Comparison of ENCODE assay signal across 19 cellular contexts in the genomic region with DNA sequence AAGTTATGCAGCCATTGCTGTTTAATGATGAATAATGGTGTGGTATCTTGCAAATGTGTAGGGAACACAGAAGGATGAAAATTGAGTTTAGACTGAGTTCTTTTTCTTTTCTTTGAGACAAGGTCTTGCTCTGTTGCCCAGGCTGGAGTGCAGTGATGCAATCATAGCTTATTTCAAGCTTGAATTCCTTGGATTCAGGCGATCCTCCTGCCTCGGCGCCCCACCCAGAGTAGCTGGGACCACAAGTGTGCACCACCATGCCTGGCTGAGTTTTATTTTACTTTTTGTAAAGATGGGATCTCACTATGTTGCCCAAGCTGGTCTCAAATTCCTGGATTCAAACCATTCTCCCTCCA.
A peak's percentile ranks its signal among the peaks of the same experiment; 100 is the strongest.
DNase-seq lines count a peak whose midpoint lies in the region; ATAC-seq and TF ChIP-seq lines count a peak whose summit lies in the region.
"Had no signal": no experiment of that assay in that cellular context is flagged by ENCODE, and none has a peak within 500 bp of the region (broad histone marks: within the 10 kb centered on the region; RNA-seq: fewer than 3 reads in every experiment).

No MANE protein-coding gene starts in this region.

- peaks cover 3% of the 10 kb centered on the region for H3K36me3 Mint-ChIP-seq in activated CD8-positive, alpha-beta memory T cell treated with anti-CD3 and anti-CD28 coated beads, Interleukin-2, amount 10 ng/mL, durations not matched to agents 7 days and 5 days
- no peaks in the 10 kb centered on the region for H3K36me3 Mint-ChIP-seq in activated T-helper 17 cell treated with anti-CD3 and anti-CD28 coated beads, Interleukin-2, amount 50 U/mL, for 72 hours (ENCODE audit: low read depth)
- no peaks in the 10 kb centered on the region for H3K36me3 Mint-ChIP-seq in stimulated activated memory B cell treated with anti-CD40 and anti-IgM and Interleukin-4, amounts not matched to agents 10 μg/mL and 1 μg/mL and 100 μg/mL, for 72 hours
- H3K36me3 Mint-ChIP-seq in activated naive CD4-positive, alpha-beta T cell treated with anti-CD3 and anti-CD28 coated beads for 36 hours (ENCODE audit: low read depth), result no peaks in the 10 kb centered on the region
- H3K36me3 Mint-ChIP-seq: activated naive CD4-positive, alpha-beta T cell treated with anti-CD3 and anti-CD28 coated beads, Interleukin-2, amount 10 ng/mL, durations not matched to agents 7 days and 5 days; T-cell had no signal

- H3K36me3 ChIP-seq in body of pancreas (replicated peaks in 1 of 2; ENCODE audit: insufficient read depth in 1 of 2, low read depth in 2 of 2), result no peaks in the 10 kb centered on the region
- H3K36me3 ChIP-seq: HAP-1, lower lobe of right lung, prostate gland, suprapubic skin had no signal

- H3K27me3 Mint-ChIP-seq in activated CD8-positive, alpha-beta memory T cell treated with anti-CD3 and anti-CD28 coated beads, Interleukin-2, amount 10 ng/mL, durations not matched to agents 7 days and 5 days, result peaks cover 10% of the 10 kb centered on the region
- H3K27me3 Mint-ChIP-seq in activated T-helper 17 cell treated with anti-CD3 and anti-CD28 coated beads, Interleukin-2, amount 50 U/mL, for 72 hours, result peaks cover 13% of the 10 kb centered on the region
- H3K27me3 Mint-ChIP-seq in stimulated activated memory B cell treated with anti-CD40 and anti-IgM and Interleukin-4, amounts not matched to agents 10 μg/mL and 1 μg/mL and 100 μg/mL, for 72 hours, result peaks cover 13% of the 10 kb centered on the region
- H3K27me3 Mint-ChIP-seq in activated naive CD4-positive, alpha-beta T cell treated with anti-CD3 and anti-CD28 coated beads for 36 hours (ENCODE audit: low read depth), result peaks cover 6% of the 10 kb centered on the region

- no peaks in the 10 kb centered on the region for H3K4me1 ChIP-seq in body of pancreas
- H3K4me1 ChIP-seq: HAP-1, lower lobe of right lung, prostate gland had no signal

- H3K27ac Mint-ChIP-seq in activated CD8-positive, alpha-beta memory T cell treated with anti-CD3 and anti-CD28 coated beads, Interleukin-2, amount 10 ng/mL, durations not matched to agents 7 days and 5 days, result peak overlapping the region; percentile 69
- H3K27ac Mint-ChIP-seq in activated T-helper 17 cell treated with anti-CD3 and anti-CD28 coated beads, Interleukin-2, amount 50 U/mL, for 72 hours, result peak overlapping the region; percentile 16
- H3K27ac Mint-ChIP-seq in stimulated activated memory B cell treated with anti-CD40 and anti-IgM and Interleukin-4, amounts not matched to agents 10 μg/mL and 1 μg/mL and 100 μg/mL, for 72 hours, result peak overlapping the region; percentile 17
- no peak overlapping the region for H3K27ac Mint-ChIP-seq in activated naive CD4-positive, alpha-beta T cell treated with anti-CD3 and anti-CD28 coated beads for 36 hours
- H3K27ac Mint-ChIP-seq: activated naive CD4-positive, alpha-beta T cell treated with anti-CD3 and anti-CD28 coated beads, Interleukin-2, amount 10 ng/mL, durations not matched to agents 7 days and 5 days; T-cell had no signal

- TF ChIP-seq CTCF in epithelial cell of proximal tubule (conservative IDR thresholded peaks at IDR 0.05; ENCODE audit: low read depth, low read length) (no peak), body of pancreas (IDR thresholded peaks at IDR 0.05) (no peak)

- no peak overlapping the region for H3K27ac ChIP-seq in body of pancreas
- H3K27ac ChIP-seq: HL-60, lower lobe of right lung, prostate gland, suprapubic skin had no signal

- no peak for TF ChIP-seq POLR2A in body of pancreas (IDR thresholded peaks at IDR 0.05)

- no peak for ATAC-seq in activated CD8-positive, alpha-beta memory T cell treated with anti-CD3 and anti-CD28 coated beads, Interleukin-2, amount 10 ng/mL, durations not matched to agents 7 days and 5 days
- ATAC-seq in activated T-helper 17 cell treated with anti-CD3 and anti-CD28 coated beads, Interleukin-2, amount 50 U/mL, for 72 hours (replicated peaks), result no peak
- ATAC-seq in stimulated activated memory B cell treated with anti-CD40 and anti-IgM and Interleukin-4, amounts not matched to agents 10 μg/mL and 1 μg/mL and 100 μg/mL, for 72 hours, result no peak
- ATAC-seq in body of pancreas, result no peak

- no peaks in the 10 kb centered on the region for H3K9me3 ChIP-seq in body of pancreas
- H3K9me3 ChIP-seq: HAP-1, lower lobe of right lung, prostate gland, suprapubic skin had no signal

- peaks cover 49% of the 10 kb centered on the region for H3K4me1 Mint-ChIP-seq in activated CD8-positive, alpha-beta memory T cell treated with anti-CD3 and anti-CD28 coated beads, Interleukin-2, amount 10 ng/mL, durations not matched to agents 7 days and 5 days
- peaks cover 5% of the 10 kb centered on the region for H3K4me1 Mint-ChIP-seq in activated T-helper 17 cell treated with anti-CD3 and anti-CD28 coated beads, Interleukin-2, amount 50 U/mL, for 72 hours
- H3K4me1 Mint-ChIP-seq in stimulated activated memory B cell treated with anti-CD40 and anti-IgM and Interleukin-4, amounts not matched to agents 10 μg/mL and 1 μg/mL and 100 μg/mL, for 72 hours, result peaks cover 16% of the 10 kb centered on the region
- H3K4me1 Mint-ChIP-seq in activated naive CD4-positive, alpha-beta T cell treated with anti-CD3 and anti-CD28 coated beads for 36 hours (ENCODE audit: low read depth), result peaks cover 17% of the 10 kb centered on the region

- no peak for DNase-seq in activated CD8-positive, alpha-beta memory T cell treated with anti-CD3 and anti-CD28 coated beads, Interleukin-2, amount 10 ng/mL, durations not matched to agents 7 days and 5 days
- DNase-seq in activated CD8-positive, alpha-beta memory T cell treated with anti-CD3 and anti-CD28 coated beads for 24 hours, result no peak
- peak; percentile 63 for DNase-seq in epithelial cell of proximal tubule (ENCODE audit: low read depth)
- DNase-seq in body of pancreas, result no peak
- no peak for DNase-seq in DMS79 treated with DMSO at 0.1 percent for 48 hours (lab: John Stamatoyannopoulos, UW)
- no peak for DNase-seq in activated naive CD4-positive, alpha-beta T cell treated with anti-CD3 and anti-CD28 coated beads for 36 hours
- DNase-seq: lower lobe of right lung, NCI-H1105, NCI-H2081, NCI-H345, NCI-H774, T-cell had no signal

- H3K4me3 ChIP-seq in epithelial cell of proximal tubule (ENCODE audit: low read depth, low read length), result no peak overlapping the region
- H3K4me3 ChIP-seq in body of pancreas, result no peak overlapping the region
- H3K4me3 ChIP-seq: HAP-1, lower lobe of right lung, prostate gland, suprapubic skin had no signal

- CTCF ChIA-PET in activated CD8-positive, alpha-beta memory T cell treated with anti-CD3 and anti-CD28 coated beads, Interleukin-2, amount 10 ng/mL, durations not matched to agents 7 days and 5 days (lab: Charles Lee), result interaction anchor here (1.2 kb wide), 1 partner anchor 22 kb away, joined by 3 read pairs; no protein-coding TSS in a partner anchor
- CTCF ChIA-PET in activated naive CD4-positive, alpha-beta T cell treated with anti-CD3 and anti-CD28 coated beads for 36 hours (lab: Charles Lee), result no interaction called here

- 84 to 89% methylated on average over 3 of the region's 3 CpGs for WGBS in body of pancreas, 2 donors

- H3K27me3 ChIP-seq in body of pancreas, result no peaks in the 10 kb centered on the region

- intact Hi-C loops in body of pancreas (cut with DNase I), result no loop called here
- intact Hi-C loops in activated naive CD4-positive, alpha-beta T cell treated with anti-CD3 and anti-CD28 coated beads for 36 hours (cut with micrococcal nuclease), result loop anchor here (1.0 kb wide), 1 partner anchor 75 kb away; no protein-coding TSS in a partner anchor

- H3K9me3 Mint-ChIP-seq in activated CD8-positive, alpha-beta memory T cell treated with anti-CD3 and anti-CD28 coated beads, Interleukin-2, amount 10 ng/mL, durations not matched to agents 7 days and 5 days (ENCODE audit: low read depth), result no peaks in the 10 kb centered on the region
- H3K9me3 Mint-ChIP-seq in activated T-helper 17 cell treated with anti-CD3 and anti-CD28 coated beads, Interleukin-2, amount 50 U/mL, for 72 hours, result no peaks in the 10 kb centered on the region
- no peaks in the 10 kb centered on the region for H3K9me3 Mint-ChIP-seq in stimulated activated memory B cell treated with anti-CD40 and anti-IgM and Interleukin-4, amounts not matched to agents 10 μg/mL and 1 μg/mL and 100 μg/mL, for 72 hours
- no peaks in the 10 kb centered on the region for H3K9me3 Mint-ChIP-seq in activated naive CD4-positive, alpha-beta T cell treated with anti-CD3 and anti-CD28 coated beads for 36 hours
- H3K9me3 Mint-ChIP-seq: activated naive CD4-positive, alpha-beta T cell treated with anti-CD3 and anti-CD28 coated beads, Interleukin-2, amount 10 ng/mL, durations not matched to agents 7 days and 5 days; T-cell had no signal

- H3K4me3 Mint-ChIP-seq in activated CD8-positive, alpha-beta memory T cell treated with anti-CD3 and anti-CD28 coated beads, Interleukin-2, amount 10 ng/mL, durations not matched to agents 7 days and 5 days, result no peak overlapping the region
- H3K4me3 Mint-ChIP-seq in activated T-helper 17 cell treated with anti-CD3 and anti-CD28 coated beads, Interleukin-2, amount 50 U/mL, for 72 hours, result peak overlapping the region; percentile 4
- no peak overlapping the region for H3K4me3 Mint-ChIP-seq in stimulated activated memory B cell treated with anti-CD40 and anti-IgM and Interleukin-4, amounts not matched to agents 10 μg/mL and 1 μg/mL and 100 μg/mL, for 72 hours
- no peak overlapping the region for H3K4me3 Mint-ChIP-seq in activated naive CD4-positive, alpha-beta T cell treated with anti-CD3 and anti-CD28 coated beads for 36 hours
- H3K4me3 Mint-ChIP-seq: activated naive CD4-positive, alpha-beta T cell treated with anti-CD3 and anti-CD28 coated beads, Interleukin-2, amount 10 ng/mL, durations not matched to agents 7 days and 5 days; T-cell had no signal
